20 cellular contexts compared by ENCODE assay signal in genomic region chr9:14021871-14022525, GRCh38.
A peak's percentile ranks its signal among the peaks of the same experiment; 100 is the strongest.
DNase-seq lines count a peak whose midpoint lies in the region; ATAC-seq, FAIRE-seq and TF ChIP-seq lines count a peak whose summit lies in the region.
"Had no signal": no experiment of that assay in that cellular context is flagged by ENCODE, and none has a peak within 500 bp of the region (broad histone marks: within the 10 kb centered on the region; RNA-seq: fewer than 3 reads in every experiment).

No MANE protein-coding gene starts in this region.

- no peaks in the 10 kb centered on the region for H3K9me3 ChIP-seq in astrocyte (ENCODE audit: insufficient read depth, low read depth, low read length)
- H3K9me3 ChIP-seq: heart left ventricle, stomach, upper lobe of left lung had no signal

- no peak overlapping the region for H3K27ac Mint-ChIP-seq in astrocyte (ENCODE audit: unreplicated experiment)
- H3K27ac Mint-ChIP-seq: activated naive CD4-positive, alpha-beta T cell treated with anti-CD3 and anti-CD28 coated beads, Interleukin-2, amount 50 U/mL, for 72 hours; natural killer cell had no signal

- H3K4me3 ChIP-seq in astrocyte (ENCODE audit: insufficient read depth, low read depth, low read length) (no peak overlapping the region), fibroblast of pulmonary artery (replicated peaks; ENCODE audit: low read depth, low read length) (no peak overlapping the region)
- H3K4me3 ChIP-seq: heart left ventricle, stomach, upper lobe of left lung had no signal

- TF ChIP-seq CTCF in astrocyte (IDR thresholded peaks at IDR 0.05; ENCODE audit: insufficient read depth, low read depth, low read length) (no peak), fibroblast of pulmonary artery (IDR thresholded peaks at IDR 0.05; ENCODE audit: low read length, missing control alignments) (no peak)

- H3K4me3 Mint-ChIP-seq in astrocyte (ENCODE audit: unreplicated experiment), result no peak overlapping the region
- H3K4me3 Mint-ChIP-seq: natural killer cell had no signal

- no peaks in the 10 kb centered on the region for H3K36me3 ChIP-seq in astrocyte (ENCODE audit: insufficient read depth, low read length)
- H3K36me3 ChIP-seq: heart left ventricle, stomach, upper lobe of left lung had no signal

- H3K9me3 Mint-ChIP-seq in astrocyte (ENCODE audit: unreplicated experiment), result peaks cover 9% of the 10 kb centered on the region

- H3K4me2 ChIP-seq in astrocyte (ENCODE audit: low read length), result no peak overlapping the region

- H3K79me2 ChIP-seq in astrocyte (ENCODE audit: insufficient read depth, low read length), result no peaks in the 10 kb centered on the region

- ATAC-seq in HG02623 (IDR thresholded peaks at IDR 0.05; ENCODE audit: unreplicated experiment) (no peak), HG03571 (IDR thresholded peaks at IDR 0.05; ENCODE audit: unreplicated experiment) (no peak), HG02588 (IDR thresholded peaks at IDR 0.05; ENCODE audit: unreplicated experiment) (no peak)
- ATAC-seq: activated CD4-positive, CD25-positive, alpha-beta regulatory T cell treated with anti-CD3 and anti-CD28 coated beads, Interleukin-2, amount 50 U/mL, for 24 hours; activated naive CD4-positive, alpha-beta T cell treated with anti-CD3 and anti-CD28 coated beads, Interleukin-2, amount 50 U/mL, for 72 hours; natural killer cell had no signal

- H4K20me1 ChIP-seq in astrocyte (ENCODE audit: insufficient read depth, low read length), result no peaks in the 10 kb centered on the region

- no peaks in the 10 kb centered on the region for H3K36me3 Mint-ChIP-seq in astrocyte (ENCODE audit: low read depth, unreplicated experiment)
- H3K36me3 Mint-ChIP-seq: natural killer cell had no signal

- H3K27me3 Mint-ChIP-seq in astrocyte (ENCODE audit: low read depth, unreplicated experiment), result peaks cover 17% of the 10 kb centered on the region

- no peak overlapping the region for H2AFZ ChIP-seq in astrocyte (ENCODE audit: low read depth, low read length)

- H3K27me3 ChIP-seq in astrocyte (ENCODE audit: insufficient read depth, low read length), result peaks cover 12% of the 10 kb centered on the region
- H3K27me3 ChIP-seq: heart left ventricle, stomach, upper lobe of left lung had no signal

- no peaks in the 10 kb centered on the region for H3K4me1 ChIP-seq in astrocyte (ENCODE audit: insufficient read depth, low read length)

- H3K27ac ChIP-seq in astrocyte (ENCODE audit: low read depth, low read length), result no peak overlapping the region
- H3K27ac ChIP-seq: heart left ventricle, stomach, upper lobe of left lung had no signal

- H3K4me1 Mint-ChIP-seq in astrocyte (ENCODE audit: low read depth, unreplicated experiment), result peaks cover 6% of the 10 kb centered on the region
- H3K4me1 Mint-ChIP-seq: natural killer cell had no signal

- peak; percentile 63 for FAIRE-seq in astrocyte (lab: Jason Lieb, UNC)

- no peak overlapping the region for H3K9ac ChIP-seq in astrocyte (ENCODE audit: low read length)

- peak; percentile 42 for DNase-seq in HS-5 (ENCODE audit: low read depth)
- peak; percentile 75 for DNase-seq in astrocyte (ENCODE audit: low read depth)
- DNase-seq in fibroblast of pulmonary artery (ENCODE audit: low read depth), result peak; percentile 81
- DNase-seq in renal cortical epithelial cell (ENCODE audit: low read depth), result peak; percentile 68
- no peak for DNase-seq in activated CD4-positive, alpha-beta T cell treated with anti-CD3 and anti-CD28 coated beads for 1 hour
- DNase-seq: heart left ventricle; mesendoderm; natural killer cell; NCI-H187 treated with DMSO at 0.1 percent for 48 hours; NCI-H345; NK-92 treated with Interleukin-12 subunit alpha and Interleukin-12 subunit beta, amount 100 ng/mL, for 24 hours; stimulated activated CD4-positive, alpha-beta T cell treated with anti-CD3 and anti-CD28 coated beads, Interleukin-4, amount 100 ng/mL, for 24 hours; stomach; T1000; upper lobe of left lung had no signal
